Comparison of ENCODE assay signal across 8 cellular contexts in genomic region chr1:48203287-48203900, GRCh38. TPM values are rescaled to one million over a fixed set of nuclear protein-coding genes. Genes with fewer than 3 reads are reported as not detected.
DNase-seq lines count a peak whose midpoint lies in the region; ATAC-seq and TF ChIP-seq lines count a peak whose summit lies in the region.

No MANE protein-coding gene starts in this region.

- H3K36me3 Mint-ChIP-seq in Calu3 (ENCODE audit: insufficient read depth, unreplicated experiment) = no peaks in the 10 kb centered on the region
- no peaks in the 10 kb centered on the region for H3K36me3 Mint-ChIP-seq in activated CD4-positive, alpha-beta memory T cell treated with anti-CD3 and anti-CD28 coated beads, Interleukin-2, amount 10 ng/mL, durations not matched to agents 7 days and 5 days (ENCODE audit: low read depth)

- no peaks in the 10 kb centered on the region for H3K9me3 Mint-ChIP-seq in Calu3 (ENCODE audit: low read depth, unreplicated experiment)
- H3K9me3 Mint-ChIP-seq in activated CD4-positive, alpha-beta memory T cell treated with anti-CD3 and anti-CD28 coated beads, Interleukin-2, amount 10 ng/mL, durations not matched to agents 7 days and 5 days = no peaks in the 10 kb centered on the region

- peaks cover 32% of the 10 kb centered on the region for H3K27me3 Mint-ChIP-seq in Calu3 (ENCODE audit: unreplicated experiment)
- peaks cover 2% of the 10 kb centered on the region for H3K27me3 Mint-ChIP-seq in activated CD4-positive, alpha-beta memory T cell treated with anti-CD3 and anti-CD28 coated beads, Interleukin-2, amount 10 ng/mL, durations not matched to agents 7 days and 5 days

- ATAC-seq in body of pancreas (peak; percentile 65), HG03097 (IDR thresholded peaks at IDR 0.05; ENCODE audit: low FRiP score, unreplicated experiment) (no peak)

- H3K4me3 ChIP-seq in body of pancreas = no peak overlapping the region

- H3K27ac ChIP-seq in body of pancreas = no peak overlapping the region

- WGBS in body of pancreas, 2 donors = 50 to 54% methylated on average over 3 of the region's 3 CpGs

- H3K27ac Mint-ChIP-seq in Calu3 (ENCODE audit: unreplicated experiment) = no peak overlapping the region
- H3K27ac Mint-ChIP-seq in activated CD4-positive, alpha-beta memory T cell treated with anti-CD3 and anti-CD28 coated beads, Interleukin-2, amount 10 ng/mL, durations not matched to agents 7 days and 5 days = no peak overlapping the region

- no peak for TF ChIP-seq POLR2A in body of pancreas (IDR thresholded peaks at IDR 0.05)

- TF ChIP-seq CTCF in Calu3 (IDR thresholded peaks at IDR 0.05; ENCODE audit: unreplicated experiment) (peak; percentile 50), GM20000 (IDR thresholded peaks at IDR 0.05; ENCODE audit: extremely low read depth, missing control alignments) (peak; percentile 39), body of pancreas (IDR thresholded peaks at IDR 0.05) (peak; percentile 33 to 65 (median 59))

- peak; percentile 50 for DNase-seq in Calu3
- peak; percentile 38 for DNase-seq in GM20000 (ENCODE audit: low spot score)
- DNase-seq in NCI-H1048 (lab: John Stamatoyannopoulos, UW) = peak; percentile 27
- peak in 1 of 4 donors; percentile 16 for DNase-seq in body of pancreas
- DNase-seq in lung microvascular endothelial cell (ENCODE audit: low read depth in 2 of 2) = peak; percentile 36 to 63
- DNase-seq in activated CD4-positive, alpha-beta memory T cell treated with anti-CD3 and anti-CD28 coated beads, Interleukin-2, amount 10 ng/mL, durations not matched to agents 7 days and 5 days = no peak
- no peak for DNase-seq in AG20443 (ENCODE audit: low spot score)

- no peaks in the 10 kb centered on the region for H3K9me3 ChIP-seq in body of pancreas

- intact Hi-C loops in Calu3 (cut with micrococcal nuclease; ENCODE audit: unreplicated experiment) = loop anchor here (2.0 to 5.0 kb wide), 5 partner anchors 27 to 466 kb away; no protein-coding TSS in a partner anchor
- intact Hi-C loops in body of pancreas (cut with DNase I) = loop anchor here (2.0 to 10.0 kb wide), 2 partner anchors 95 to 459 kb away; no protein-coding TSS in a partner anchor

- H3K4me1 Mint-ChIP-seq in Calu3 (ENCODE audit: low read depth, unreplicated experiment) = no peaks in the 10 kb centered on the region
- H3K4me1 Mint-ChIP-seq in activated CD4-positive, alpha-beta memory T cell treated with anti-CD3 and anti-CD28 coated beads, Interleukin-2, amount 10 ng/mL, durations not matched to agents 7 days and 5 days = no peaks in the 10 kb centered on the region

- H3K27me3 ChIP-seq in body of pancreas = no peaks in the 10 kb centered on the region

- H3K4me3 Mint-ChIP-seq in Calu3 (ENCODE audit: low read depth, unreplicated experiment) = no peak overlapping the region
- no peak overlapping the region for H3K4me3 Mint-ChIP-seq in activated CD4-positive, alpha-beta memory T cell treated with anti-CD3 and anti-CD28 coated beads, Interleukin-2, amount 10 ng/mL, durations not matched to agents 7 days and 5 days

- no peaks in the 10 kb centered on the region for H3K36me3 ChIP-seq in body of pancreas (replicated peaks in 1 of 2; ENCODE audit: insufficient read depth in 1 of 2, low read depth in 2 of 2)

- H3K4me1 ChIP-seq in body of pancreas = no peaks in the 10 kb centered on the region

- BruUV-seq in Calu3 (replicated peaks; lab: Mats Ljungman, UMichigan) = no TSS peak

- CTCF ChIA-PET in Calu3 (lab: Charles Lee) = interaction anchor here (0.9 to 1.9 kb wide), 7 partner anchors 9 to 267 kb away, joined by 3 to 17 read pairs (median 4); no protein-coding TSS in a partner anchor
- CTCF ChIA-PET in activated CD4-positive, alpha-beta memory T cell treated with anti-CD3 and anti-CD28 coated beads, Interleukin-2, amount 10 ng/mL, durations not matched to agents 7 days and 5 days (lab: Charles Lee) = interaction anchor here (1.0 to 4.4 kb wide), 5 partner anchors 8 to 110 kb away, joined by 3 to 27 read pairs (median 5); no protein-coding TSS in a partner anchor

- POLR2A ChIA-PET in activated CD4-positive, alpha-beta memory T cell treated with anti-CD3 and anti-CD28 coated beads, Interleukin-2, amount 10 ng/mL, durations not matched to agents 7 days and 5 days (lab: Charles Lee) = no interaction called here

RNA-seq across cellular contexts. Expression of gene SLC5A9, which starts 19.1 kb away (rescaled TPM):
- total RNA-seq in Calu3 (2022) (0.87 and 1.1 TPM in 2 replicates), body of pancreas (1 to 10 TPM; 3.3 to 5.2 TPM), lung microvascular endothelial cell (under 0.01 and 0.22 TPM in 2 replicates)
- not detected for total RNA-seq in activated CD4-positive, alpha-beta memory T cell treated with anti-CD3 and anti-CD28 coated beads, Interleukin-2, amount 10 ng/mL, durations not matched to agents 7 days and 5 days

Comparison
In these comparisons a context has a peak if more than half of its experiments do, and no peak if none do; other contexts are left out.
1. DNase-seq: peak in Calu3 (single experiment), GM20000 (single experiment), NCI-H1048 (single experiment) and lung microvascular endothelial cell (2 of 2); none in activated CD4-positive, alpha-beta memory T cell treated with anti-CD3 and anti-CD28 coated beads, Interleukin-2, amount 10 ng/mL, durations not matched to agents 7 days and 5 days (single experiment) and AG20443 (single experiment).
2. Peak in every context shown above with its lines, with median percentiles within 50 percentile points of each other: CTCF ChIP-seq.